22 cellular contexts compared by ENCODE assay signal in the genomic region with DNA sequence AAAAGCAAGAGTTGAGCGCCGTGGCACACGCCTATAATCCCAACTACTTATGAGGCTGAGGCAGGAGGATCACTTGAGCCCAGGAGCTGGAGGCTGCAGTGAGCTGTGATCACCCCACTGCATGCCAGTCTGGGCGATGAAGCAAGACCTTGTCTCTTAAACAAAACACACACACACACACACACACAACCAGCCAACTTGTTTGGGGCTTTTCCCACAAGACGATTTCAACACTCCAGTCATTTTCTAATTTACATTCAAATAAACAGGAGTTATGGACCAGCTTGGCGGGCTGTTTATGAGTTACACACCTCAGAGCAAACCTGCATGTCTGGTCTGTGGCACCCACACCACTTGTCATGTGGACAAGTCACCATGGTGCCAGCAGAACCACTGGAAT. TPM values are rescaled to one million over a fixed set of nuclear protein-coding genes. Genes with fewer than 3 reads are reported as not detected.
DNase-seq lines count a peak whose midpoint lies in the region; ATAC-seq and TF ChIP-seq lines count a peak whose summit lies in the region.
"Had no signal": no experiment of that assay in that cellular context is flagged by ENCODE, and none has a peak within 500 bp of the region (broad histone marks: within the 10 kb centered on the region; RNA-seq: fewer than 3 reads in every experiment).

No MANE protein-coding gene starts in this region.

- POLR2A ChIA-PET in IMR-90 (lab: Charles Lee; ENCODE audit: unreplicated experiment) = no interaction called here
- POLR2A ChIA-PET in activated CD4-positive, alpha-beta T cell treated with anti-CD3 and anti-CD28 coated beads, Interleukin-2, amount 10 ng/mL, durations not matched to agents 7 days and 5 days (lab: Charles Lee) = no interaction called here

- no peak overlapping the region for H3K27ac Mint-ChIP-seq in activated CD4-positive, alpha-beta T cell treated with anti-CD3 and anti-CD28 coated beads, Interleukin-2, amount 10 ng/mL, durations not matched to agents 7 days and 5 days
- H3K27ac Mint-ChIP-seq: activated CD4-positive, alpha-beta memory T cell treated with anti-CD3 and anti-CD28 coated beads for 36 hours; naive thymus-derived CD4-positive, alpha-beta T cell; stimulated activated naive CD8-positive, alpha-beta T cell treated with anti-CD3 and anti-CD28 coated beads, Interleukin-15, Interleukin-2, amounts not matched to agents 100 ng/mL and 50 ng/mL, for 24 hours; WTC11 had no signal

- H2BK20ac ChIP-seq in IMR-90 (ENCODE audit: low read depth, low read length) = no peak overlapping the region

- no peaks in the 10 kb centered on the region for H3K9me3 Mint-ChIP-seq in activated CD4-positive, alpha-beta T cell treated with anti-CD3 and anti-CD28 coated beads, Interleukin-2, amount 10 ng/mL, durations not matched to agents 7 days and 5 days
- H3K9me3 Mint-ChIP-seq: activated CD4-positive, alpha-beta memory T cell treated with anti-CD3 and anti-CD28 coated beads for 36 hours; memory B cell; naive thymus-derived CD4-positive, alpha-beta T cell; stimulated activated naive CD8-positive, alpha-beta T cell treated with anti-CD3 and anti-CD28 coated beads, Interleukin-15, Interleukin-2, amounts not matched to agents 100 ng/mL and 50 ng/mL, for 24 hours; WTC11 had no signal

- H3K4me1 ChIP-seq in IMR-90 (ENCODE audit: control insufficient read depth, insufficient read depth, low read length) = peaks cover under 1% of the 10 kb centered on the region

- H3K9ac ChIP-seq in IMR-90 (ENCODE audit: low read depth, low read length) = no peak overlapping the region

- H4K91ac ChIP-seq in IMR-90 (ENCODE audit: insufficient read depth, low read depth, low read length) = no peak overlapping the region

- no peak overlapping the region for H3K56ac ChIP-seq in IMR-90 (ENCODE audit: extremely low read depth, insufficient read depth, low read length)

- no peak overlapping the region for H3K14ac ChIP-seq in IMR-90 (replicated peaks; ENCODE audit: low read depth, low read length)

- dilution Hi-C loops in IMR-90 (cut with HindIII; ENCODE audit: low sequenced_read_pairs, unreplicated experiment) = no loop called here

- no peak overlapping the region for H3K4me3 Mint-ChIP-seq in activated CD4-positive, alpha-beta T cell treated with anti-CD3 and anti-CD28 coated beads, Interleukin-2, amount 10 ng/mL, durations not matched to agents 7 days and 5 days
- H3K4me3 Mint-ChIP-seq: activated CD4-positive, alpha-beta memory T cell treated with anti-CD3 and anti-CD28 coated beads for 36 hours; memory B cell; naive thymus-derived CD4-positive, alpha-beta T cell; stimulated activated naive CD8-positive, alpha-beta T cell treated with anti-CD3 and anti-CD28 coated beads, Interleukin-15, Interleukin-2, amounts not matched to agents 100 ng/mL and 50 ng/mL, for 24 hours; WTC11 had no signal

- ATAC-seq in IMR-90 (ENCODE audit: low read depth) = no peak; the same call in 1 of the 2 replicates
- ATAC-seq: naive thymus-derived CD4-positive, alpha-beta T cell; SK-N-SH treated with all-trans-retinoic acid at 6 μM for 48 hours; WTC11 had no signal

- H3K27ac ChIP-seq in IMR-90 (ENCODE audit: insufficient read depth, low read length) = no peak overlapping the region
- peak overlapping the region; percentile 41 for H3K27ac ChIP-seq in substantia nigra (ENCODE audit: low read depth, low read length, poor library complexity, severe bottlenecking)
- H3K27ac ChIP-seq: adrenal gland, C4-2B, upper lobe of left lung had no signal

- no peak overlapping the region for H2BK5ac ChIP-seq in IMR-90 (ENCODE audit: low read depth, low read length, poor library complexity, severe bottlenecking)

- peaks cover 28% of the 10 kb centered on the region for H4K20me1 ChIP-seq in IMR-90 (ENCODE audit: insufficient read depth, low read length)

- H4K8ac ChIP-seq in IMR-90 (ENCODE audit: low read depth in 2 of 2, low read length in 2 of 2) = no peak overlapping the region

- H3K36me3 ChIP-seq in IMR-90 (ENCODE audit: control insufficient read depth, insufficient read depth, low read length) = peaks cover 8% of the 10 kb centered on the region
- H3K36me3 ChIP-seq: adrenal gland had no signal

- H3K9me1 ChIP-seq in IMR-90 (ENCODE audit: insufficient read depth, low read length) = peaks cover 19% of the 10 kb centered on the region

- no peak for TF ChIP-seq RAD21 in IMR-90 (IDR thresholded peaks at IDR 0.05; ENCODE audit: low read length)

- no peak overlapping the region for H2AK9ac ChIP-seq in IMR-90 (replicated peaks; ENCODE audit: low read depth, low read length, poor library complexity)

- H4K5ac ChIP-seq in IMR-90 (ENCODE audit: low read depth, low read length) = no peak overlapping the region

- H3K4me3 ChIP-seq in IMR-90 (ENCODE audit: insufficient read depth, low read depth, low read length) (no peak overlapping the region), choroid plexus epithelial cell (ENCODE audit: low read depth, low read length) (no peak overlapping the region)
- H3K4me3 ChIP-seq: adrenal gland, upper lobe of left lung had no signal

- H3K18ac ChIP-seq in IMR-90 (ENCODE audit: low read depth, low read length) = no peak overlapping the region

- TF ChIP-seq CTCF in IMR-90 (conservative IDR thresholded peaks at IDR 0.05; ENCODE audit: low read depth, low read length) = no peak
- no peak for TF ChIP-seq CTCF in choroid plexus epithelial cell (conservative IDR thresholded peaks at IDR 0.05; ENCODE audit: low read depth, low read length)

- H3K23ac ChIP-seq in IMR-90 (ENCODE audit: low read depth, low read length) = no peak overlapping the region

- peak; percentile 42 for DNase-seq in IMR-90
- DNase-seq in choroid plexus epithelial cell (ENCODE audit: low read depth) = peak; percentile 28
- DNase-seq in iris pigment epithelial cell (ENCODE audit: low read depth) = peak; percentile 55
- no peak for DNase-seq in substantia nigra (lab: John Stamatoyannopoulos, UW)
- no peak for DNase-seq in activated CD4-positive, CD25-positive, alpha-beta regulatory T cell (lab: John Stamatoyannopoulos, UW)
- DNase-seq in HuH-7.5 (ENCODE audit: low spot score) = no peak
- DNase-seq in NCI-H748 (lab: John Stamatoyannopoulos, UW; ENCODE audit: unreplicated experiment) = no peak
- DNase-seq in activated CD4-positive, alpha-beta T cell treated with anti-CD3 and anti-CD28 coated beads, Interleukin-2, amount 10 ng/mL, durations not matched to agents 7 days and 5 days = no peak
- DNase-seq: activated CD4-positive, alpha-beta memory T cell treated with anti-CD3 and anti-CD28 coated beads for 36 hours; activated gamma-delta T cell treated with Interleukin-2 at 50 U/mL for 16 hours; adrenal gland; kidney glomerular epithelial cell; naive thymus-derived CD4-positive, alpha-beta T cell; NCI-H69; occipital lobe; retina had no signal

- no peak overlapping the region for H3K4me2 ChIP-seq in IMR-90 (ENCODE audit: low read depth, low read length)

- peaks cover 6% of the 10 kb centered on the region for H3K36me3 Mint-ChIP-seq in activated CD4-positive, alpha-beta T cell treated with anti-CD3 and anti-CD28 coated beads, Interleukin-2, amount 10 ng/mL, durations not matched to agents 7 days and 5 days (ENCODE audit: low read depth)
- H3K36me3 Mint-ChIP-seq: activated CD4-positive, alpha-beta memory T cell treated with anti-CD3 and anti-CD28 coated beads for 36 hours; WTC11 had no signal

- H3K27me3 Mint-ChIP-seq in activated CD4-positive, alpha-beta T cell treated with anti-CD3 and anti-CD28 coated beads, Interleukin-2, amount 10 ng/mL, durations not matched to agents 7 days and 5 days = no peaks in the 10 kb centered on the region
- H3K27me3 Mint-ChIP-seq: activated CD4-positive, alpha-beta memory T cell treated with anti-CD3 and anti-CD28 coated beads for 36 hours; memory B cell; naive thymus-derived CD4-positive, alpha-beta T cell; stimulated activated naive CD8-positive, alpha-beta T cell treated with anti-CD3 and anti-CD28 coated beads, Interleukin-15, Interleukin-2, amounts not matched to agents 100 ng/mL and 50 ng/mL, for 24 hours had no signal

- H2BK120ac ChIP-seq in IMR-90 (ENCODE audit: low read depth, low read length) = no peak overlapping the region

- 100% methylated on average over 2 of the region's 6 CpGs; no CpG with 5 or more reads in 1 of the 2 experiments for WGBS in IMR-90 (ENCODE audit: extremely low coverage in 2 of 2, insufficient read length in 1 of 2), 2 experiments

- intact Hi-C loops in IMR-90 (cut with micrococcal nuclease) = no loop called here

- H2AK5ac ChIP-seq in IMR-90 (ENCODE audit: low read depth, low read length) = no peak overlapping the region

- no peak overlapping the region for H3K4ac ChIP-seq in IMR-90 (ENCODE audit: low read depth, low read length)

- H3K79me1 ChIP-seq in IMR-90 (ENCODE audit: low read depth in 1 of 2, low read length in 2 of 2) = peaks cover 31 to 67% of the 10 kb centered on the region in 2 experiments

- H3K4me1 Mint-ChIP-seq in activated CD4-positive, alpha-beta T cell treated with anti-CD3 and anti-CD28 coated beads, Interleukin-2, amount 10 ng/mL, durations not matched to agents 7 days and 5 days = peaks cover 32% of the 10 kb centered on the region

- BruUV-seq in IMR-90 (replicated peaks; lab: Mats Ljungman, UMichigan) = no TSS peak

- no peaks in the 10 kb centered on the region for H3K27me3 ChIP-seq in IMR-90 (ENCODE audit: control insufficient read depth, insufficient read depth, low read length)
- H3K27me3 ChIP-seq: adrenal gland, upper lobe of left lung had no signal

- no peak overlapping the region for H2BK15ac ChIP-seq in IMR-90 (ENCODE audit: low read depth, low read length)

- H3K9me3 ChIP-seq in IMR-90 (ENCODE audit: control insufficient read depth, insufficient read depth, low read length) = no peaks in the 10 kb centered on the region
- H3K9me3 ChIP-seq: adrenal gland, upper lobe of left lung had no signal

- H2AFZ ChIP-seq in IMR-90 (replicated peaks; ENCODE audit: low read length, poor library complexity) = no peak overlapping the region

- CTCF ChIA-PET in IMR-90 (lab: Yijun Ruan, JAX) = interaction anchor here (0.7 kb wide), 1 partner anchor 97 kb away, joined by 3 read pairs; no protein-coding TSS in a partner anchor
- CTCF ChIA-PET in activated CD4-positive, alpha-beta T cell treated with anti-CD3 and anti-CD28 coated beads, Interleukin-2, amount 10 ng/mL, durations not matched to agents 7 days and 5 days (lab: Charles Lee) = interaction anchor here (0.6 to 1.5 kb wide), 4 partner anchors 9 to 57 kb away, joined by 3 to 5 read pairs (median 4); no protein-coding TSS in a partner anchor

- TF ChIP-seq POLR2A in IMR-90 (IDR thresholded peaks at IDR 0.05; ENCODE audit: low read depth, low read length) = no peak

- in situ Hi-C loops in IMR-90 (cut with MboI; ENCODE audit: low sequenced_read_pairs) = no loop called here

RNA-seq across cellular contexts. Expression of a gene that starts 6.7 kb away (rescaled TPM):
- 58.4 and 67.2 TPM in 2 replicates for total RNA-seq in IMR-90 (2012; rRNA removed)
- polyA plus RNA-seq in IMR-90 (2012; rRNA removed) = 32.5 and 34.4 TPM in 2 replicates
- 23.4 and 23.7 TPM in 2 replicates for polyA plus RNA-seq in IMR-90 (2012; cell fraction: cytosol; rRNA removed)
- 5.7 and 6.9 TPM in 2 replicates for polyA plus RNA-seq in IMR-90 (2012; cell fraction: nucleus; rRNA removed; ENCODE audit: low replicate concordance)
- 10 to 100 TPM; 17.6 to 20.7 TPM for total RNA-seq in activated CD4-positive, alpha-beta T cell treated with anti-CD3 and anti-CD28 coated beads, Interleukin-2, amount 10 ng/mL, durations not matched to agents 7 days and 5 days

RNA-seq across cellular contexts. Expression of a gene that starts 26.4 kb away (rescaled TPM):
- total RNA-seq in IMR-90 (2012; rRNA removed) = 6.1 and 11.4 TPM in 2 replicates
- 10.9 and 13.4 TPM in 2 replicates for polyA plus RNA-seq in IMR-90 (2012; rRNA removed)
- polyA plus RNA-seq in IMR-90 (2012; cell fraction: cytosol; rRNA removed) = 9.3 and 11.2 TPM in 2 replicates
- polyA plus RNA-seq in IMR-90 (2012; cell fraction: nucleus; rRNA removed; ENCODE audit: low replicate concordance) = 40.1 and 40.5 TPM in 2 replicates
- 10 to 100 TPM; 27.9 to 36.0 TPM for total RNA-seq in activated CD4-positive, alpha-beta T cell treated with anti-CD3 and anti-CD28 coated beads, Interleukin-2, amount 10 ng/mL, durations not matched to agents 7 days and 5 days

RNA-seq across cellular contexts. Expression of a gene that starts 40.5 kb away (rescaled TPM):
- total RNA-seq in IMR-90 (2012; rRNA removed) = 1.1 TPM in 2 replicates
- polyA plus RNA-seq in IMR-90 (2012; rRNA removed) = 6.1 and 6.6 TPM in 2 replicates
- polyA plus RNA-seq in IMR-90 (2012; cell fraction: cytosol; rRNA removed) = 4.6 and 7.1 TPM in 2 replicates
- 10.1 and 18.5 TPM in 2 replicates for polyA plus RNA-seq in IMR-90 (2012; cell fraction: nucleus; rRNA removed; ENCODE audit: low replicate concordance)
- under 1 TPM in 1 of 2 experiments, not detected in 1; 0.17 TPM for total RNA-seq in activated CD4-positive, alpha-beta T cell treated with anti-CD3 and anti-CD28 coated beads, Interleukin-2, amount 10 ng/mL, durations not matched to agents 7 days and 5 days
- total RNA-seq: activated CD4-positive, alpha-beta memory T cell treated with anti-CD3 and anti-CD28 coated beads for 36 hours; occipital lobe had no signal
- polyA plus RNA-seq: naive thymus-derived CD4-positive, alpha-beta T cell had no signal

Comparison
In these comparisons a context has a peak if more than half of its experiments do, and no peak if none do; other contexts are left out.
1. DNase-seq: peak in IMR-90 (single experiment), choroid plexus epithelial cell (single experiment) and iris pigment epithelial cell (single experiment); none in substantia nigra (0 of 49), activated CD4-positive, CD25-positive, alpha-beta regulatory T cell (0 of 4), HuH-7.5 (single experiment), NCI-H748 (single experiment) and activated CD4-positive, alpha-beta T cell treated with anti-CD3 and anti-CD28 coated beads, Interleukin-2, amount 10 ng/mL, durations not matched to agents 7 days and 5 days (single experiment).